ENCODE assay signal across 10 cellular contexts in the genomic region with DNA sequence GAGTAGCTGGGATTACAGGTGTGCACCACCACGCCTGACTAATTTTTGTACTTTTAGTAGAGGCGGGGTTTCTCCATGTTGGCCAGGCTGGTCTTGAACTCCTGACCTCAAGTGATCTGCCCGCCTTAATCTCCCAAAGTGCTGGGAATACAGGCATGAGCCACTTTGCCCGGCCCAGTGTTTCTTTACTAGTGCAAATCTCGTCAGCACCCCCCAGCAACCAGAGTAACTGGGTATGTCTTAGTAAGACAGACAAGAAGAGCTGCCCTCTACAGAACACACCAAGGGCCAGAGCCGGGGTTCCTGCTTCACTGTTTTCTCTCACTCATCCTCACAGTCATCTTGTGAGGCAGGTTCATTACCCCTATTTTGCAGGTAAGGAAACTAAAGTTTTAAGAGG.
DNase-seq lines count a peak whose midpoint lies in the region; ATAC-seq and TF ChIP-seq lines count a peak whose summit lies in the region.
"Had no signal": no experiment of that assay in that cellular context is flagged by ENCODE, and none has a peak within 500 bp of the region (broad histone marks: within the 10 kb centered on the region; RNA-seq: fewer than 3 reads in every experiment).

No MANE protein-coding gene starts in this region.

- H3K79me2 ChIP-seq in OCI-LY1 (ENCODE audit: insufficient read depth, low read length), result no peaks in the 10 kb centered on the region

- H3K27me3 Mint-ChIP-seq in activated CD8-positive, alpha-beta memory T cell treated with anti-CD3 and anti-CD28 coated beads, Interleukin-2, amount 10 ng/mL, durations not matched to agents 7 days and 5 days, result no peaks in the 10 kb centered on the region
- H3K27me3 Mint-ChIP-seq in effector memory CD8-positive, alpha-beta T cell, result no peaks in the 10 kb centered on the region
- no peaks in the 10 kb centered on the region for H3K27me3 Mint-ChIP-seq in stimulated activated memory B cell treated with anti-CD40 and anti-IgM and Interleukin-4, amounts not matched to agents 10 μg/mL and 1 μg/mL and 100 μg/mL, for 72 hours

- no peak for ATAC-seq in activated CD8-positive, alpha-beta memory T cell treated with anti-CD3 and anti-CD28 coated beads, Interleukin-2, amount 10 ng/mL, durations not matched to agents 7 days and 5 days
- ATAC-seq in effector memory CD8-positive, alpha-beta T cell (replicated peaks), result no peak
- ATAC-seq in stimulated activated memory B cell treated with anti-CD40 and anti-IgM and Interleukin-4, amounts not matched to agents 10 μg/mL and 1 μg/mL and 100 μg/mL, for 72 hours, result no peak
- ATAC-seq in GM21360 (IDR thresholded peaks at IDR 0.05; ENCODE audit: unreplicated experiment), result no peak

- no peak overlapping the region for H3K4me3 ChIP-seq in OCI-LY1 (ENCODE audit: low read depth, low read length, poor library complexity, severe bottlenecking)

- no peak overlapping the region for H2AFZ ChIP-seq in OCI-LY1 (ENCODE audit: low read length)

- no peaks in the 10 kb centered on the region for H3K9me3 Mint-ChIP-seq in activated CD8-positive, alpha-beta memory T cell treated with anti-CD3 and anti-CD28 coated beads, Interleukin-2, amount 10 ng/mL, durations not matched to agents 7 days and 5 days (ENCODE audit: low read depth)
- no peaks in the 10 kb centered on the region for H3K9me3 Mint-ChIP-seq in effector memory CD8-positive, alpha-beta T cell
- no peaks in the 10 kb centered on the region for H3K9me3 Mint-ChIP-seq in stimulated activated memory B cell treated with anti-CD40 and anti-IgM and Interleukin-4, amounts not matched to agents 10 μg/mL and 1 μg/mL and 100 μg/mL, for 72 hours

- no peaks in the 10 kb centered on the region for H3K9me2 ChIP-seq in OCI-LY1 (ENCODE audit: low read depth, low read length)

- H3K4me3 Mint-ChIP-seq in activated CD8-positive, alpha-beta memory T cell treated with anti-CD3 and anti-CD28 coated beads, Interleukin-2, amount 10 ng/mL, durations not matched to agents 7 days and 5 days, result no peak overlapping the region
- H3K4me3 Mint-ChIP-seq in effector memory CD8-positive, alpha-beta T cell, result peak overlapping the region in 1 of 2 donors; percentile 79
- H3K4me3 Mint-ChIP-seq in stimulated activated memory B cell treated with anti-CD40 and anti-IgM and Interleukin-4, amounts not matched to agents 10 μg/mL and 1 μg/mL and 100 μg/mL, for 72 hours, result peak overlapping the region; percentile 82

- H3K27me3 ChIP-seq in OCI-LY1 (ENCODE audit: insufficient read depth, low read length), result no peaks in the 10 kb centered on the region

- H3K9ac ChIP-seq in OCI-LY1 (ENCODE audit: low read length), result no peak overlapping the region; the same call in 1 of the 2 replicates

- CTCF ChIA-PET in activated CD8-positive, alpha-beta memory T cell treated with anti-CD3 and anti-CD28 coated beads, Interleukin-2, amount 10 ng/mL, durations not matched to agents 7 days and 5 days (lab: Charles Lee), result interaction anchor here (0.5 to 9.2 kb wide), 27 partner anchors 8 to 103 kb away, joined by 3 to 175 read pairs (median 5); a partner anchor contains a TSS

- H4K20me1 ChIP-seq in OCI-LY1 (ENCODE audit: insufficient read depth, low read length), result no peaks in the 10 kb centered on the region

- H3K9me3 ChIP-seq in OCI-LY1 (ENCODE audit: low read length), result no peaks in the 10 kb centered on the region

- no peak overlapping the region for H3K4me2 ChIP-seq in OCI-LY1 (ENCODE audit: low read length)

- H3F3A ChIP-seq in OCI-LY1 (ENCODE audit: insufficient read depth, low read length), result no peaks in the 10 kb centered on the region; the same call in 1 of the 2 replicates

- peaks cover 54% of the 10 kb centered on the region for H3K36me3 Mint-ChIP-seq in activated CD8-positive, alpha-beta memory T cell treated with anti-CD3 and anti-CD28 coated beads, Interleukin-2, amount 10 ng/mL, durations not matched to agents 7 days and 5 days
- H3K36me3 Mint-ChIP-seq in effector memory CD8-positive, alpha-beta T cell (ENCODE audit: insufficient read depth), result peaks cover 97% of the 10 kb centered on the region
- H3K36me3 Mint-ChIP-seq in stimulated activated memory B cell treated with anti-CD40 and anti-IgM and Interleukin-4, amounts not matched to agents 10 μg/mL and 1 μg/mL and 100 μg/mL, for 72 hours, result peaks cover 51% of the 10 kb centered on the region

- peak overlapping the region; percentile 95 for H3K27ac ChIP-seq in OCI-LY1 (ENCODE audit: low read depth, low read length, poor library complexity, severe bottlenecking)

- peaks cover 72% of the 10 kb centered on the region for H3K4me1 Mint-ChIP-seq in activated CD8-positive, alpha-beta memory T cell treated with anti-CD3 and anti-CD28 coated beads, Interleukin-2, amount 10 ng/mL, durations not matched to agents 7 days and 5 days
- peaks cover 47 to 57% of the 10 kb centered on the region in 2 donors for H3K4me1 Mint-ChIP-seq in effector memory CD8-positive, alpha-beta T cell (ENCODE audit: low read depth in 2 of 2)
- peaks cover 59% of the 10 kb centered on the region for H3K4me1 Mint-ChIP-seq in stimulated activated memory B cell treated with anti-CD40 and anti-IgM and Interleukin-4, amounts not matched to agents 10 μg/mL and 1 μg/mL and 100 μg/mL, for 72 hours

- peak overlapping the region; percentile 97 for H3K27ac Mint-ChIP-seq in activated CD8-positive, alpha-beta memory T cell treated with anti-CD3 and anti-CD28 coated beads, Interleukin-2, amount 10 ng/mL, durations not matched to agents 7 days and 5 days
- H3K27ac Mint-ChIP-seq in effector memory CD8-positive, alpha-beta T cell, result peak overlapping the region; percentile 98
- H3K27ac Mint-ChIP-seq in stimulated activated memory B cell treated with anti-CD40 and anti-IgM and Interleukin-4, amounts not matched to agents 10 μg/mL and 1 μg/mL and 100 μg/mL, for 72 hours, result peak overlapping the region; percentile 99

- no peak for DNase-seq in activated CD8-positive, alpha-beta memory T cell treated with anti-CD3 and anti-CD28 coated beads, Interleukin-2, amount 10 ng/mL, durations not matched to agents 7 days and 5 days
- DNase-seq in activated CD8-positive, alpha-beta memory T cell treated with anti-CD3 and anti-CD28 coated beads, Interleukin-2, amount 50 U/mL, for 4 hours, result no peak
- DNase-seq in effector memory CD8-positive, alpha-beta T cell, result no peak
- DNase-seq in SHP77 (lab: John Stamatoyannopoulos, UW), result no peak
- no peak for DNase-seq in amygdala (lab: John Stamatoyannopoulos, UW)
- DNase-seq: DMS 273 treated with DMSO at 0.1 percent for 48 hours, NCI-H2029 treated with DMSO at 0.1 percent for 48 hours had no signal

- peaks cover 26% of the 10 kb centered on the region for H3K4me1 ChIP-seq in OCI-LY1 (ENCODE audit: insufficient read depth, low read length, severe bottlenecking)

- peaks cover 93% of the 10 kb centered on the region for H3K36me3 ChIP-seq in OCI-LY1 (ENCODE audit: insufficient read depth, low read length)

- no peak for TF ChIP-seq CTCF in OCI-LY1 (IDR thresholded peaks at IDR 0.05; ENCODE audit: low read length)
